1 cellular context compared by ENCODE assay signal in the genomic region with DNA sequence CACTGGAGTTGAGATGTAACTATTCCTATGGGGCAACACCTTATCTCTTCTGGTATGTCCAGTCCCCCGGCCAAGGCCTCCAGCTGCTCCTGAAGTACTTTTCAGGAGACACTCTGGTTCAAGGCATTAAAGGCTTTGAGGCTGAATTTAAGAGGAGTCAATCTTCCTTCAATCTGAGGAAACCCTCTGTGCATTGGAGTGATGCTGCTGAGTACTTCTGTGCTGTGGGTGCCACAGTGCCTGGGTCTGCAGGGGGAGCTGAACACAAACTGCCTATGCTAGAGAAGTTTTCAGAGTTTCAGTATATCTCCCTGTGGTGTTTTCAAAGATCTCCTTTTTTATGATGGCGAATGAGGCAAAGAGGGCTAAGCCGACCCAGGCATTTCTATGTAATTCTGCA.
TF ChIP-seq lines count a peak whose summit lies in the region.

No MANE protein-coding gene starts in this region.

TF ChIP-seq in SK-N-SH, 30 proteins besides CTCF, POLR2A, EP300 and RAD21 (continued from another document):
- TF ChIP-seq FOXM1 (IDR thresholded peaks at IDR 0.05; ENCODE audit: low read depth): no peak
- no peak for TF ChIP-seq MEF2A (IDR thresholded peaks at IDR 0.05; ENCODE audit: borderline replicate concordance, low read depth)
- TF ChIP-seq NRF1 (IDR thresholded peaks at IDR 0.05; ENCODE audit: low read depth, low read length): no peak
